In the genomic region with DNA sequence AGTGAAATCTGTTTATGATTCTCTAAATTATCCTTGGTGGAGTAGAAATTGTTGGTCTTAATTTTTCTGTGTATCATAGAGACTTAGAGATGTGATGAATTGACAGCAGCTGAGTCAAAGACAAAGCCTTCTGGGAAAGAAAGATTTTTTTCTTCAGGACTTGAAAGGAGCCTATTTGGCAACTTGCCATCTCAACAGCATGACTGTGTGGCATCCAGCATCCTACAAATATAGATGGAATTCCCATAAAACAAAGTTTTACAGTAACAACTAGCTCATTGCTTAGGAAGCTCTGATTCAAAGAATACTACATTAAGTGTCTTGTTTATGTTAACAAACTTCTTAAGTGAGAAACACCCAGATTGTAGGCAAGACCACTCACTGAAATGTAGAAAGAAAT, we compare ENCODE assay signal across 15 cellular contexts.
A peak's percentile ranks its signal among the peaks of the same experiment; 100 is the strongest.
DNase-seq lines count a peak whose midpoint lies in the region; ATAC-seq and TF ChIP-seq lines count a peak whose summit lies in the region.
"Had no signal": no experiment of that assay in that cellular context is flagged by ENCODE, and none has a peak within 500 bp of the region (broad histone marks: within the 10 kb centered on the region; RNA-seq: fewer than 3 reads in every experiment).

No MANE protein-coding gene starts in this region.

- DNase-seq in A673 (ENCODE audit: low spot score) (peak; percentile 23), SK-N-SH (no peak), foreskin keratinocyte (peak; percentile 70 to 89), left colon (no peak)
- DNase-seq: activated CD4-positive, alpha-beta T cell treated with anti-CD3 and anti-CD28 coated beads, Interleukin-2, amount 10 ng/mL, durations not matched to agents 7 days and 5 days; activated gamma-delta T cell; dorsolateral prefrontal cortex; heart left ventricle; NCI-H748 treated with DMSO at 0.1 percent for 48 hours; thyroid gland had no signal

- no peak overlapping the region for H3K4me2 ChIP-seq in SK-N-SH
- H3K4me2 ChIP-seq: BLaER1 had no signal

- H3K4me3 ChIP-seq in A673 (ENCODE audit: low read depth, low read length, poor library complexity, severe bottlenecking) (no peak overlapping the region), HEK293 (ENCODE audit: low read depth, low read length) (no peak overlapping the region), SK-N-SH (ENCODE audit: low read depth in 2 of 2, low read length in 1 of 2) (no peak overlapping the region)
- H3K4me3 ChIP-seq: BLaER1, dorsolateral prefrontal cortex, heart left ventricle, thyroid gland had no signal

- H3K9me2 ChIP-seq in SK-N-SH: no peaks in the 10 kb centered on the region

- H3K36me3 ChIP-seq in A673 (ENCODE audit: insufficient read depth, low read length, poor library complexity, severe bottlenecking): no peaks in the 10 kb centered on the region
- no peaks in the 10 kb centered on the region for H3K36me3 ChIP-seq in HEK293 (ENCODE audit: control insufficient read depth in 2 of 2, insufficient read depth in 1 of 2, low read length in 2 of 2)
- no peaks in the 10 kb centered on the region for H3K36me3 ChIP-seq in SK-N-SH (replicated peaks in 1 of 2; ENCODE audit: control insufficient read depth in 1 of 2, insufficient read depth in 2 of 2, low read length in 1 of 2)
- H3K36me3 ChIP-seq: BLaER1, heart left ventricle, thyroid gland had no signal

- TF ChIP-seq RAD21 in SK-N-SH (IDR thresholded peaks at IDR 0.05; ENCODE audit: low read length): no peak

- H4K20me1 ChIP-seq in SK-N-SH (ENCODE audit: insufficient read depth): no peaks in the 10 kb centered on the region
- H4K20me1 ChIP-seq: BLaER1 had no signal

- peaks cover 6% of the 10 kb centered on the region for H3F3A ChIP-seq in SK-N-SH (replicated peaks; ENCODE audit: insufficient read depth)

- ATAC-seq in foreskin keratinocyte (peak; percentile 69), HG03108 (IDR thresholded peaks at IDR 0.05; ENCODE audit: unreplicated experiment) (no peak), left colon (no peak), esophagus mucosa (no peak), GM18517 (IDR thresholded peaks at IDR 0.05; ENCODE audit: unreplicated experiment) (no peak)
- ATAC-seq: heart left ventricle had no signal

- no peaks in the 10 kb centered on the region for H3K79me2 ChIP-seq in SK-N-SH (ENCODE audit: insufficient read depth)

- H3K4me1 ChIP-seq in A673 (ENCODE audit: insufficient read depth, low read length, poor library complexity, severe bottlenecking) (peaks cover 5% of the 10 kb centered on the region), HEK293 (ENCODE audit: control insufficient read depth, insufficient read depth, low read length) (no peaks in the 10 kb centered on the region), SK-N-SH (ENCODE audit: control insufficient read depth in 1 of 2, insufficient read depth in 2 of 2, low read depth in 1 of 2, low read length in 1 of 2) (peaks cover 0 to 3% of the 10 kb centered on the region in 2 experiments; a peak in 1 of 4 replicates), foreskin keratinocyte (peaks cover 20% of the 10 kb centered on the region)
- H3K4me1 ChIP-seq: thyroid gland had no signal

- H3K27me3 ChIP-seq in A673 (replicated peaks; ENCODE audit: insufficient read depth, low read depth, low read length, poor library complexity) (no peaks in the 10 kb centered on the region), SK-N-SH (ENCODE audit: insufficient read depth) (no peaks in the 10 kb centered on the region), foreskin keratinocyte (no peaks in the 10 kb centered on the region)
- H3K27me3 ChIP-seq: BLaER1, heart left ventricle, thyroid gland had no signal

- H3K9ac ChIP-seq in SK-N-SH: no peak overlapping the region
- H3K9ac ChIP-seq: BLaER1 had no signal

- TF ChIP-seq EP300 in SK-N-SH (IDR thresholded peaks at IDR 0.05; ENCODE audit: borderline replicate concordance in 1 of 2, low read depth in 1 of 2, low read length in 1 of 2): no peak

- CTCF ChIA-PET in A673 (lab: Charles Lee): no interaction called here
- CTCF ChIA-PET in HEK293 (lab: Yijun Ruan, JAX): interaction anchor here (0.6 to 3.3 kb wide), 2 partner anchors 22 to 117 kb away, joined by 3 to 8 read pairs; no protein-coding TSS in a partner anchor
- CTCF ChIA-PET in SK-N-SH (lab: Yijun Ruan, JAX): interaction anchor here (1.3 kb wide), 1 partner anchor 12 kb away, joined by 3 read pairs; no protein-coding TSS in a partner anchor

- POLR2A ChIA-PET in A673 (lab: Charles Lee; ENCODE audit: low non-redundant PET) (no interaction called here), HEK293 (lab: Yijun Ruan, JAX) (no interaction called here), SK-N-SH (lab: Yijun Ruan, JAX) (no interaction called here)

- H3K9me3 ChIP-seq in A673 (ENCODE audit: low read depth, low read length, poor library complexity, severe bottlenecking) (no peaks in the 10 kb centered on the region), HEK293 (ENCODE audit: control insufficient read depth, insufficient read depth, low read depth, low read length) (no peaks in the 10 kb centered on the region), SK-N-SH (no peaks in the 10 kb centered on the region)
- H3K9me3 ChIP-seq: heart left ventricle, thyroid gland had no signal

- intact Hi-C loops in A673 (cut with micrococcal nuclease; ENCODE audit: unreplicated experiment): no loop called here
- intact Hi-C loops in left colon (cut with DNase I, micrococcal nuclease): no loop called here

- no TSS peak for BruUV-seq in A673 (replicated peaks; lab: Mats Ljungman, UMichigan)

- TF ChIP-seq CTCF in A673 (conservative IDR thresholded peaks at IDR 0.05; ENCODE audit: low read depth, low read length) (no peak), HEK293 (tag by site-specific recombination; IDR thresholded peaks at IDR 0.05) (no peak), SK-N-SH (IDR thresholded peaks at IDR 0.05) (no peak), foreskin keratinocyte (conservative IDR thresholded peaks at IDR 0.05) (no peak)

- no peak overlapping the region for H3K27ac ChIP-seq in A673 (ENCODE audit: low read depth, low read length, poor library complexity, severe bottlenecking)
- H3K27ac ChIP-seq in HEK293 (ENCODE audit: extremely low read depth, low read depth, low read length): no peak overlapping the region
- no peak overlapping the region for H3K27ac ChIP-seq in SK-N-SH (ENCODE audit: low read depth in 2 of 2, low read length in 1 of 2)
- H3K27ac ChIP-seq in foreskin keratinocyte: no peak overlapping the region
- H3K27ac ChIP-seq: BLaER1, dorsolateral prefrontal cortex, heart left ventricle, thyroid gland had no signal

- H2AFZ ChIP-seq in SK-N-SH (ENCODE audit: low read depth): no peak overlapping the region

TF ChIP-seq in HEK293, 187 proteins besides CTCF, POLR2A, EP300 and RAD21:
- TF ChIP-seq, protein P1, sequence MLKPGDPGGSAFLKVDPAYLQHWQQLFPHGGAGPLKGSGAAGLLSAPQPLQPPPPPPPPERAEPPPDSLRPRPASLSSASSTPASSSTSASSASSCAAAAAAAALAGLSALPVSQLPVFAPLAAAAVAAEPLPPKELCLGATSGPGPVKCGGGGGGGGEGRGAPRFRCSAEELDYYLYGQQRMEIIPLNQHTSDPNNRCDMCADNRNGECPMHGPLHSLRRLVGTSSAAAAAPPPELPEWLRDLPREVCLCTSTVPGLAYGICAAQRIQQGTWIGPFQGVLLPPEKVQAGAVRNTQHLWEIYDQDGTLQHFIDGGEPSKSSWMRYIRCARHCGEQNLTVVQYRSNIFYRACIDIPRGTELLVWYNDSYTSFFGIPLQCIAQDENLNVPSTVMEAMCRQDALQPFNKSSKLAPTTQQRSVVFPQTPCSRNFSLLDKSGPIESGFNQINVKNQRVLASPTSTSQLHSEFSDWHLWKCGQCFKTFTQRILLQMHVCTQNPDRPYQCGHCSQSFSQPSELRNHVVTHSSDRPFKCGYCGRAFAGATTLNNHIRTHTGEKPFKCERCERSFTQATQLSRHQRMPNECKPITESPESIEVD (tag by site-specific recombination; IDR thresholded peaks at IDR 0.05): peak; percentile 75
- no peak for TF ChIP-seq SALL2 (tag by site-specific recombination; IDR thresholded peaks at IDR 0.05; ENCODE audit: borderline replicate concordance)
TF ChIP-seq in HEK293: peak in this region for 1.

TF ChIP-seq in SK-N-SH, 30 proteins besides CTCF, POLR2A, EP300 and RAD21 (continues in another document):
- TF ChIP-seq, protein P2, sequence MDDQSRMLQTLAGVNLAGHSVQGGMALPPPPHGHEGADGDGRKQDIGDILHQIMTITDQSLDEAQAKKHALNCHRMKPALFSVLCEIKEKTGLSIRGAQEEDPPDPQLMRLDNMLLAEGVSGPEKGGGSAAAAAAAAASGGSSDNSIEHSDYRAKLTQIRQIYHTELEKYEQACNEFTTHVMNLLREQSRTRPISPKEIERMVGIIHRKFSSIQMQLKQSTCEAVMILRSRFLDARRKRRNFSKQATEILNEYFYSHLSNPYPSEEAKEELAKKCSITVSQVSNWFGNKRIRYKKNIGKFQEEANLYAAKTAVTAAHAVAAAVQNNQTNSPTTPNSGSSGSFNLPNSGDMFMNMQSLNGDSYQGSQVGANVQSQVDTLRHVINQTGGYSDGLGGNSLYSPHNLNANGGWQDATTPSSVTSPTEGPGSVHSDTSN (IDR thresholded peaks at IDR 0.05): peak; percentile 62
- TF ChIP-seq, protein P3, sequence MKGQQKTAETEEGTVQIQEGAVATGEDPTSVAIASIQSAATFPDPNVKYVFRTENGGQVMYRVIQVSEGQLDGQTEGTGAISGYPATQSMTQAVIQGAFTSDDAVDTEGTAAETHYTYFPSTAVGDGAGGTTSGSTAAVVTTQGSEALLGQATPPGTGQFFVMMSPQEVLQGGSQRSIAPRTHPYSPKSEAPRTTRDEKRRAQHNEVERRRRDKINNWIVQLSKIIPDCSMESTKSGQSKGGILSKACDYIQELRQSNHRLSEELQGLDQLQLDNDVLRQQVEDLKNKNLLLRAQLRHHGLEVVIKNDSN (IDR thresholded peaks at IDR 0.05; ENCODE audit: borderline replicate concordance, low read depth): no peak
- TF ChIP-seq MEF2A (IDR thresholded peaks at IDR 0.05; ENCODE audit: borderline replicate concordance, low read depth) (no peak), NFIC (IDR thresholded peaks at IDR 0.05; ENCODE audit: borderline replicate concordance) (peak; percentile 85), YY1 (IDR thresholded peaks at IDR 0.05; ENCODE audit: low read depth) (no peak)
- TF ChIP-seq, protein P4, sequence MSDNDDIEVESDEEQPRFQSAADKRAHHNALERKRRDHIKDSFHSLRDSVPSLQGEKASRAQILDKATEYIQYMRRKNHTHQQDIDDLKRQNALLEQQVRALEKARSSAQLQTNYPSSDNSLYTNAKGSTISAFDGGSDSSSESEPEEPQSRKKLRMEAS (IDR thresholded peaks at IDR 0.05; ENCODE audit: low read depth): 0 out of 2 replicates have a peak, but pooled peaks have one; percentile 13
- TF ChIP-seq, protein P5, sequence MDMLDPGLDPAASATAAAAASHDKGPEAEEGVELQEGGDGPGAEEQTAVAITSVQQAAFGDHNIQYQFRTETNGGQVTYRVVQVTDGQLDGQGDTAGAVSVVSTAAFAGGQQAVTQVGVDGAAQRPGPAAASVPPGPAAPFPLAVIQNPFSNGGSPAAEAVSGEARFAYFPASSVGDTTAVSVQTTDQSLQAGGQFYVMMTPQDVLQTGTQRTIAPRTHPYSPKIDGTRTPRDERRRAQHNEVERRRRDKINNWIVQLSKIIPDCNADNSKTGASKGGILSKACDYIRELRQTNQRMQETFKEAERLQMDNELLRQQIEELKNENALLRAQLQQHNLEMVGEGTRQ (IDR thresholded peaks at IDR 0.05; ENCODE audit: borderline replicate concordance, low read depth, low read length): no peak

Comparison
In these comparisons a context has a peak if more than half of its experiments do, and no peak if none do; other contexts are left out.
1. DNase-seq: peak in A673 (single experiment) and foreskin keratinocyte (2 of 2); none in SK-N-SH (single experiment) and left colon (0 of 2).